ENCODE assay signal across 29 cellular contexts in the genomic region with DNA sequence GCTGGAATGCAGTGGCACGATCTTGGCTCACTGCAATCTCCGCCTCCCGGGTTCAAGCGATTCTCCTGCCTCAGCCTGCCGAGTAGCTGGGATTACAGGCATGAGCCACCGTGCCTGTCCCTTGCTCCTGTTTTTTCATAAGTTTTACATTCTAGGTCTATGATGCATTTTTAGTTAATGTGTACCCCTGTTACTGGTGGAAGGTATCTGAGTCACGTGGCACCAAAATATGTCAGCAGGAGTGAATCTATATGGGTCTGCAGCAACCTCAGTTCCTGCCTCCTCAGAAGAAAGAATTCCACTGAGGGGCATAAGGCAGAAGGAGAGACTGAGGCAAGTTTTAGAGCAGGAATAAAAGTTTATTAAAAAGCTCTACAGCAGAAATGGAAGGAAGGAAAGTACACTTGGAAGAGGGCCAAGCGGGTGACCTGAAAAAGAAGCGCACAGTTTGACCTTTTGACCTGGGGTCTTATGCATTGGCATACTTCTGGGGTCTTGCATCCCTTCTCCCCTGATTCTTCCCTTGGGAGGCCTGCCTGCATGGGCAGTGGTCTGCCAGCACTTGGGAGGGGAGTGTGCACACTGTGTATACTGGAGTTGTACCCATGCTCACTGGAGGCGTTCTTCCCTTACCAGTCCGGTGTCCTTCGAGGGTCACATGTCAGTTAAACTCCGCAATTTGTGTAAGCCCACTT. TPM values are rescaled to one million over a fixed set of nuclear protein-coding genes. Genes with fewer than 3 reads are reported as not detected.
DNase-seq lines count a peak whose midpoint lies in the region; ATAC-seq, FAIRE-seq and TF ChIP-seq lines count a peak whose summit lies in the region.
"Had no signal": no experiment of that assay in that cellular context is flagged by ENCODE, and none has a peak within 500 bp of the region (broad histone marks: within the 10 kb centered on the region; RNA-seq: fewer than 3 reads in every experiment).

No MANE protein-coding gene starts in this region.

- no peak for TF ChIP-seq CTCF in glutamatergic neuron (IDR thresholded peaks at IDR 0.05; ENCODE audit: partially characterized antibody, unreplicated experiment)
- no peak for TF ChIP-seq CTCF in neural progenitor cell (IDR thresholded peaks at IDR 0.05)
- TF ChIP-seq CTCF in D721Med (IDR thresholded peaks at IDR 0.05; ENCODE audit: insufficient read depth, missing control alignments), result no peak

- H3K36me3 Mint-ChIP-seq in CD8-positive, alpha-beta memory T cell, result no peaks in the 10 kb centered on the region
- H3K36me3 Mint-ChIP-seq in glutamatergic neuron (ENCODE audit: unreplicated experiment) (no peaks in the 10 kb centered on the region), neural progenitor cell (peaks cover 3% of the 10 kb centered on the region)

- no peak overlapping the region for H3K27ac Mint-ChIP-seq in CD8-positive, alpha-beta memory T cell
- H3K27ac Mint-ChIP-seq in glutamatergic neuron (ENCODE audit: unreplicated experiment), result no peak overlapping the region
- H3K27ac Mint-ChIP-seq in neural progenitor cell, result no peak overlapping the region
- H3K27ac Mint-ChIP-seq: dendritic cell treated with granulocyte-macrophage colony-stimulating factor and Interleukin-4, amounts not matched to agents 40 ng/mL and 50 ng/mL, for 4 days had no signal

- H3K4me1 ChIP-seq in CD8-positive, alpha-beta memory T cell (ENCODE audit: insufficient read depth, low read length), result no peaks in the 10 kb centered on the region
- H3K4me1 ChIP-seq in neural progenitor cell, result peaks cover 8% of the 10 kb centered on the region

- ATAC-seq in HG02798 (IDR thresholded peaks at IDR 0.05; ENCODE audit: poor library complexity, unreplicated experiment), result no peak

- no peak overlapping the region for H2AFZ ChIP-seq in neural progenitor cell (replicated peaks)

- H3K4me2 ChIP-seq in neural progenitor cell, result no peak overlapping the region
- H3K4me2 ChIP-seq: KMS-11 had no signal

- H3K4me1 Mint-ChIP-seq in CD8-positive, alpha-beta memory T cell, result peaks cover 9 to 15% (median 9%) of the 10 kb centered on the region in 3 donors
- H3K4me1 Mint-ChIP-seq in glutamatergic neuron (ENCODE audit: low read depth, unreplicated experiment), result no peaks in the 10 kb centered on the region
- H3K4me1 Mint-ChIP-seq in neural progenitor cell, result no peaks in the 10 kb centered on the region

- CTCF ChIA-PET in CD8-positive, alpha-beta memory T cell (lab: Charles Lee), result no interaction called here

- FAIRE-seq in RCC 7860 (lab: Jason Lieb, UNC) (no peak), D721Med (lab: Jason Lieb, UNC) (no peak)

- no peaks in the 10 kb centered on the region for H3K79me2 ChIP-seq in neural progenitor cell (ENCODE audit: low read depth)

- no peak overlapping the region for H3K9ac ChIP-seq in neural progenitor cell
- H3K9ac ChIP-seq: KMS-11, SK-N-SH had no signal

- POLR2A ChIA-PET in CD8-positive, alpha-beta memory T cell (lab: Charles Lee), result no interaction called here

- H3K4me3 Mint-ChIP-seq in CD8-positive, alpha-beta memory T cell, result peak overlapping the region in 4 of 7 donors; percentile 18 to 55 (median 34)
- H3K4me3 Mint-ChIP-seq in glutamatergic neuron (ENCODE audit: unreplicated experiment), result peak overlapping the region; percentile 68
- H3K4me3 Mint-ChIP-seq in neural progenitor cell, result peak overlapping the region; percentile 58

- peaks cover 10% of the 10 kb centered on the region for H3K27me3 ChIP-seq in CD8-positive, alpha-beta memory T cell (ENCODE audit: insufficient read depth, low read length, poor library complexity, severe bottlenecking)
- H3K27me3 ChIP-seq in neural progenitor cell, result peaks cover 26% of the 10 kb centered on the region

- H3K9me3 ChIP-seq in CD8-positive, alpha-beta memory T cell (ENCODE audit: low read length), result no peaks in the 10 kb centered on the region
- H3K9me3 ChIP-seq in neural progenitor cell (ENCODE audit: low read depth), result no peaks in the 10 kb centered on the region
- H3K9me3 ChIP-seq: BLaER1 treated with 17β-estradiol and CSF1 and Interleukin-3, amounts not matched to agents 10 nM and 100 nM; esophagus muscularis mucosa; heart right ventricle; left ventricle myocardium inferior; SK-N-SH; tibial nerve had no signal

- peaks cover 25 to 41% of the 10 kb centered on the region in 2 donors for H3K27me3 Mint-ChIP-seq in CD8-positive, alpha-beta memory T cell
- H3K27me3 Mint-ChIP-seq in glutamatergic neuron (ENCODE audit: unreplicated experiment), result peaks cover 11% of the 10 kb centered on the region
- peaks cover 13% of the 10 kb centered on the region for H3K27me3 Mint-ChIP-seq in neural progenitor cell (ENCODE audit: insufficient read depth, low read depth)

- H3F3A ChIP-seq in neural progenitor cell (ENCODE audit: low read depth), result no peaks in the 10 kb centered on the region

- H3K4me3 ChIP-seq in CD8-positive, alpha-beta memory T cell (ENCODE audit: low read length), result no peak overlapping the region
- no peak overlapping the region for H3K4me3 ChIP-seq in neural progenitor cell

- no peaks in the 10 kb centered on the region for H3K9me3 Mint-ChIP-seq in CD8-positive, alpha-beta memory T cell
- H3K9me3 Mint-ChIP-seq in glutamatergic neuron (ENCODE audit: unreplicated experiment) (peaks cover 8% of the 10 kb centered on the region), neural progenitor cell (no peaks in the 10 kb centered on the region)
- H3K9me3 Mint-ChIP-seq: dendritic cell treated with granulocyte-macrophage colony-stimulating factor and Interleukin-4, amounts not matched to agents 40 ng/mL and 50 ng/mL, for 4 days had no signal

- no peaks in the 10 kb centered on the region for H3K36me3 ChIP-seq in CD8-positive, alpha-beta memory T cell (ENCODE audit: insufficient read depth, low read length)
- no peaks in the 10 kb centered on the region for H3K36me3 ChIP-seq in neural progenitor cell
- H3K36me3 ChIP-seq: esophagus muscularis mucosa, left ventricle myocardium inferior, tibial nerve had no signal

- H3K27ac ChIP-seq in CD8-positive, alpha-beta memory T cell (ENCODE audit: low read depth, low read length), result peak overlapping the region; percentile 82
- H3K27ac ChIP-seq in neural progenitor cell, result no peak overlapping the region
- H3K27ac ChIP-seq: BLaER1 treated with 17β-estradiol and CSF1 and Interleukin-3, amounts not matched to agents 10 nM and 100 nM; esophagus muscularis mucosa; heart right ventricle; KMS-11; left ventricle myocardium inferior; tibial nerve had no signal

- no peak for DNase-seq in CD8-positive, alpha-beta memory T cell
- DNase-seq in RCC 7860 (ENCODE audit: low spot score) (peak; percentile 60), glutamatergic neuron (no peak), neural progenitor cell (ENCODE audit: low spot score) (no peak), COR-L47 (lab: John Stamatoyannopoulos, UW) (no peak), D721Med (ENCODE audit: insufficient read length, low spot score) (no peak)
- DNase-seq in stimulated activated naive CD4-positive, alpha-beta T cell treated with Interleukin-2 at 50 U/mL for 16 hours (lab: John Stamatoyannopoulos, UW), result no peak
- DNase-seq: activated T-cell treated with anti-CD3 and anti-CD28 coated beads, Interleukin-2, amount 50 U/mL, for 48 hours; central memory CD4-positive, alpha-beta T cell; DND-41; GF-D8; GOT3; heart right ventricle; left ventricle myocardium inferior; mesenchymal stem cell; NCI-H1417; NCI-H2029 treated with DMSO at 0.1 percent for 48 hours; NCI-H526 treated with DMSO at 0.1 percent for 48 hours; NK-92 treated with Interleukin-12 subunit alpha and Interleukin-12 subunit beta, amount 100 ng/mL, for 24 hours; occipital lobe; stimulated activated CD4-positive, alpha-beta T cell treated with anti-CD3 and anti-CD28 coated beads, Interleukin-4, amount 100 ng/mL, for 4 hours had no signal

- H4K20me1 ChIP-seq in neural progenitor cell (ENCODE audit: low read depth), result no peaks in the 10 kb centered on the region

RNA-seq across cellular contexts. Expression of gene MFSD2B, which starts 1.1 kb away (rescaled TPM):
- total RNA-seq in CD8-positive, alpha-beta memory T cell, result under 1 TPM in 1 of 2 experiments, not detected in 1; 0.24 TPM
- polyA plus RNA-seq in CD8-positive, alpha-beta memory T cell, result not detected
- 0.29 TPM for total RNA-seq in glutamatergic neuron (ENCODE audit: unreplicated experiment)
- total RNA-seq in neural progenitor cell (ENCODE audit: low replicate concordance), result 0.40 TPM in 1 of 2 replicates, not detected in the other
- total RNA-seq: occipital lobe, Right ventricle myocardium inferior had no signal
- polyA plus RNA-seq: SK-N-SH had no signal

RNA-seq across cellular contexts. Expression of gene WDCP, which starts 38.4 kb away (rescaled TPM):
- 10 to 100 TPM; 29.4 to 31.9 TPM for total RNA-seq in CD8-positive, alpha-beta memory T cell
- polyA plus RNA-seq in CD8-positive, alpha-beta memory T cell, result 4.3 TPM
- total RNA-seq in glutamatergic neuron (ENCODE audit: unreplicated experiment) (22.3 TPM), neural progenitor cell (ENCODE audit: low replicate concordance) (21.6 and 25.9 TPM in 2 replicates)

RNA-seq across cellular contexts. Expression of gene FKBP1B, which starts 40.7 kb away (rescaled TPM):
- 1 to 10 TPM; 2.5 to 3.7 TPM for total RNA-seq in CD8-positive, alpha-beta memory T cell
- polyA plus RNA-seq in CD8-positive, alpha-beta memory T cell, result 5.3 TPM
- total RNA-seq in glutamatergic neuron (ENCODE audit: unreplicated experiment) (38.1 TPM), neural progenitor cell (ENCODE audit: low replicate concordance) (46.0 and 58.6 TPM in 2 replicates)
